15 cellular contexts compared by ENCODE assay signal in genomic region chr4:65661469-65661868, GRCh38. TPM values are rescaled to one million over a fixed set of nuclear protein-coding genes. Genes with fewer than 3 reads are reported as not detected.
DNase-seq lines count a peak whose midpoint lies in the region; ATAC-seq, FAIRE-seq and TF ChIP-seq lines count a peak whose summit lies in the region.
"Had no signal": no experiment of that assay in that cellular context is flagged by ENCODE, and none has a peak within 500 bp of the region (broad histone marks: within the 10 kb centered on the region; RNA-seq: fewer than 3 reads in every experiment).

No MANE protein-coding gene starts in this region.

- FAIRE-seq in kidney (lab: Jason Lieb, UNC), result no peak

- H3K9ac ChIP-seq in SK-N-MC (ENCODE audit: insufficient read length) (no peak overlapping the region), kidney (ENCODE audit: low read length in 2 of 2) (no peak overlapping the region)

- H3K9me3 ChIP-seq in SK-N-MC (ENCODE audit: low read depth, low read length) (no peaks in the 10 kb centered on the region), stomach (no peaks in the 10 kb centered on the region), kidney (ENCODE audit: control insufficient read depth in 1 of 2, low read length in 2 of 2) (no peaks in the 10 kb centered on the region)

- TF ChIP-seq CTCF in stomach (IDR thresholded peaks at IDR 0.05), result no peak
- TF ChIP-seq CTCF in kidney (IDR thresholded peaks at IDR 0.05; ENCODE audit: borderline replicate concordance, extremely low read depth, insufficient read depth), result no peak

- intact Hi-C loops in left cardiac atrium (cut with DNase I) (no loop called here), cardiac septum (cut with DNase I) (no loop called here), stomach (cut with DNase I; ENCODE audit: low total_unique reads) (no loop called here), kidney (cut with DNase I) (no loop called here)

- H3K4me3 ChIP-seq in SK-N-MC (no peak overlapping the region), stomach (no peak overlapping the region), kidney (ENCODE audit: low read length in 2 of 2) (no peak overlapping the region)

- H3K27me3 ChIP-seq in stomach, result peaks cover 0 to 16% (median 0%) of the 10 kb centered on the region in 3 donors

- H3K4me1 ChIP-seq in stomach (no peaks in the 10 kb centered on the region), kidney (ENCODE audit: control insufficient read depth in 1 of 2, insufficient read depth in 1 of 2, low read depth in 1 of 2, low read length in 2 of 2) (no peaks in the 10 kb centered on the region)

- ATAC-seq in left cardiac atrium, result peak; percentile 81 to 95

- H3K27ac ChIP-seq in SK-N-MC (no peak overlapping the region), stomach (no peak overlapping the region), kidney (ENCODE audit: low read depth in 2 of 2, low read length in 2 of 2) (no peak overlapping the region)
- H3K27ac ChIP-seq: RWPE1 had no signal

- H3K36me3 ChIP-seq in SK-N-MC (ENCODE audit: insufficient read depth, low read length), result no peaks in the 10 kb centered on the region
- no peaks in the 10 kb centered on the region for H3K36me3 ChIP-seq in stomach
- no peaks in the 10 kb centered on the region for H3K36me3 ChIP-seq in kidney (ENCODE audit: control insufficient read depth in 1 of 2, insufficient read depth in 2 of 2, low read length in 2 of 2)

- WGBS in stomach, 5 donors, result 17 to 31% (median 22%) methylated on average over 1 of the region's 1 CpG

- peak; percentile 53 for DNase-seq in left cardiac atrium
- DNase-seq in cardiac septum (ENCODE audit: low spot score), result no peak
- peak; percentile 9 for DNase-seq in NCI-H2107 (lab: John Stamatoyannopoulos, UW)
- peak; percentile 59 for DNase-seq in SK-N-MC (ENCODE audit: low read depth, low spot score)
- peak; percentile 76 for DNase-seq in stomach
- DNase-seq in AG08396 (ENCODE audit: low spot score), result no peak
- no peak for DNase-seq in kidney
- no peak for DNase-seq in COLO829 (ENCODE audit: low spot score)
- DNase-seq: activated CD8-positive, alpha-beta memory T cell treated with anti-CD3 and anti-CD28 coated beads for 24 hours; activated naive CD4-positive, alpha-beta T cell treated with anti-CD3 and anti-CD28 coated beads for 36 hours; caudate nucleus; NCI-H1436; stimulated activated CD8-positive, alpha-beta memory T cell treated with anti-CD3 and anti-CD28 coated beads, Interleukin-4, amount 100 ng/mL, for 48 hours had no signal

- TF ChIP-seq POLR2A in stomach (IDR thresholded peaks at IDR 0.05), result no peak

- no peak for TF ChIP-seq EP300 in stomach (IDR thresholded peaks at IDR 0.05)

RNA-seq across cellular contexts. Expression of gene EPHA5, which starts 8.8 kb away (rescaled TPM):
- total RNA-seq in left cardiac atrium (1 to 10 TPM; 5.1 to 8.0 TPM), cardiac septum (0.22 TPM), stomach (1 to 10 TPM in 2 of 5 donors, under 1 TPM in 1, not detected in 2; 0.87 to 1.8 (median 1.1) TPM), kidney (0.22 TPM)
- polyA plus RNA-seq in stomach (under 1 TPM; 0.08 to 0.15 (median 0.12) TPM), kidney (ENCODE audit: insufficient read depth, low read depth, low replicate concordance) (not detected)
- total RNA-seq: activated naive CD4-positive, alpha-beta T cell treated with anti-CD3 and anti-CD28 coated beads for 36 hours; pulmonary artery endothelial cell had no signal

Comparison
In these comparisons a context has a peak if more than half of its experiments do, and no peak if none do; other contexts are left out.
1. DNase-seq: peak in left cardiac atrium (single experiment), NCI-H2107 (single experiment), SK-N-MC (single experiment) and stomach (single experiment); none in cardiac septum (single experiment), AG08396 (single experiment), kidney (single experiment) and COLO829 (single experiment).